ENCODE assay signal across 11 cellular contexts in genomic region chr20:41570552-41570951, GRCh38.
"Had no signal": no experiment of that assay in that cellular context is flagged by ENCODE, and none has a peak within 500 bp of the region (broad histone marks: within the 10 kb centered on the region; RNA-seq: fewer than 3 reads in every experiment).

No MANE protein-coding gene starts in this region.

- ATAC-seq: left lobe of liver had no signal

- H3K27me3 ChIP-seq: tibial nerve had no signal

- FAIRE-seq: astrocyte had no signal

- H3K36me3 ChIP-seq: tibial nerve had no signal

- H3K4me3 Mint-ChIP-seq: activated CD4-positive, alpha-beta memory T cell treated with anti-CD3 and anti-CD28 coated beads for 36 hours; activated naive CD8-positive, alpha-beta T cell treated with anti-CD3 and anti-CD28 coated beads, Interleukin-2, amount 10 ng/mL, durations not matched to agents 7 days and 5 days had no signal

- H3K27ac Mint-ChIP-seq: activated CD4-positive, alpha-beta memory T cell treated with anti-CD3 and anti-CD28 coated beads for 36 hours; activated naive CD8-positive, alpha-beta T cell treated with anti-CD3 and anti-CD28 coated beads, Interleukin-2, amount 10 ng/mL, durations not matched to agents 7 days and 5 days had no signal

- H3K4me3 ChIP-seq: skin epidermis, tibial nerve had no signal

- DNase-seq: activated CD4-positive, alpha-beta memory T cell treated with anti-CD3 and anti-CD28 coated beads for 36 hours; activated CD4-positive, CD25-positive, alpha-beta regulatory T cell treated with anti-CD3 and anti-CD28 coated beads, Interleukin-2, amount 50 U/mL, for 72 hours; activated naive CD8-positive, alpha-beta T cell treated with anti-CD3 and anti-CD28 coated beads, Interleukin-2, amount 10 ng/mL, durations not matched to agents 7 days and 5 days; activated T-cell treated with anti-CD3 and anti-CD28 coated beads, Interleukin-2, amount 50 U/mL, for 48 hours; caudate nucleus; glutamatergic neuron had no signal

- H3K9ac ChIP-seq: parathyroid adenoma had no signal

- H3K27me3 Mint-ChIP-seq: activated CD4-positive, alpha-beta memory T cell treated with anti-CD3 and anti-CD28 coated beads for 36 hours; activated naive CD8-positive, alpha-beta T cell treated with anti-CD3 and anti-CD28 coated beads, Interleukin-2, amount 10 ng/mL, durations not matched to agents 7 days and 5 days had no signal

- H3K27ac ChIP-seq: parathyroid adenoma, skin epidermis, tibial nerve had no signal

- H2AFZ ChIP-seq: parathyroid adenoma had no signal
